15 cellular contexts compared by ENCODE assay signal in genomic region chr10:101029520-101030309, GRCh38. TPM values are rescaled to one million over a fixed set of nuclear protein-coding genes. Genes with fewer than 3 reads are reported as not detected.
DNase-seq lines count a peak whose midpoint lies in the region; ATAC-seq and TF ChIP-seq lines count a peak whose summit lies in the region.
"Had no signal": no experiment of that assay in that cellular context is flagged by ENCODE, and none has a peak within 500 bp of the region (broad histone marks: within the 10 kb centered on the region; RNA-seq: fewer than 3 reads in every experiment).

No MANE protein-coding gene starts in this region.

- H3K9me3 ChIP-seq in NT2/D1 (ENCODE audit: insufficient read depth, low read length): no peaks in the 10 kb centered on the region
- H3K9me3 ChIP-seq in effector memory CD4-positive, alpha-beta T cell (ENCODE audit: control insufficient read depth, low read length): no peaks in the 10 kb centered on the region
- H3K9me3 ChIP-seq: A549, MG63, thoracic aorta had no signal

- no peak overlapping the region for H3K27ac ChIP-seq in effector memory CD4-positive, alpha-beta T cell (ENCODE audit: insufficient read depth, low read length, poor library complexity, severe bottlenecking)
- H3K27ac ChIP-seq: thoracic aorta had no signal

- peaks cover 4% of the 10 kb centered on the region for H3K36me3 ChIP-seq in NT2/D1 (ENCODE audit: insufficient read depth, insufficient read length, low read length)
- peaks cover 3% of the 10 kb centered on the region for H3K36me3 ChIP-seq in effector memory CD4-positive, alpha-beta T cell (ENCODE audit: control insufficient read depth, insufficient read depth, low read length)

- no peak for ATAC-seq in GM19397 (IDR thresholded peaks at IDR 0.05; ENCODE audit: unreplicated experiment)

- no peaks in the 10 kb centered on the region for H3K27me3 ChIP-seq in NT2/D1 (ENCODE audit: insufficient read depth, insufficient read length)
- H3K27me3 ChIP-seq in effector memory CD4-positive, alpha-beta T cell (replicated peaks; ENCODE audit: control insufficient read depth, insufficient read depth, low read length, poor library complexity, severe bottlenecking): no peaks in the 10 kb centered on the region
- H3K27me3 ChIP-seq: MG63 had no signal

- H3K4me1 ChIP-seq in NT2/D1 (ENCODE audit: insufficient read depth, insufficient read length): peaks cover 13% of the 10 kb centered on the region
- H3K4me1 ChIP-seq in effector memory CD4-positive, alpha-beta T cell (ENCODE audit: control insufficient read depth, insufficient read depth, low read length, poor library complexity, severe bottlenecking): peaks cover 18% of the 10 kb centered on the region

- H3K9ac ChIP-seq in NT2/D1 (ENCODE audit: insufficient read length, low read depth): peak overlapping the region; percentile 79

- DNase-seq in NCI-H2171 treated with DMSO at 0.1 percent for 48 hours (lab: John Stamatoyannopoulos, UW): peak; percentile 5
- DNase-seq in NCI-H2171 (lab: John Stamatoyannopoulos, UW): no peak
- DNase-seq in NT2/D1 (ENCODE audit: low read depth, low spot score): no peak
- DNase-seq in epithelial cell of proximal tubule (ENCODE audit: low read depth): no peak
- DNase-seq in retinal pigment epithelial cell (ENCODE audit: low read depth): no peak
- DNase-seq in NOMO-1 treated with dmso at 0.1 percent for 144 hours (lab: John Stamatoyannopoulos, UW; ENCODE audit: unreplicated experiment): no peak
- DNase-seq in effector memory CD4-positive, alpha-beta T cell: no peak
- DNase-seq: amniotic stem cell, naive B cell, NCI-H510A treated with DMSO at 0.1 percent for 48 hours, SHP77 treated with DMSO at 0.1 percent for 48 hours had no signal

- peak overlapping the region; percentile 50 for H3K4me3 ChIP-seq in NT2/D1 (ENCODE audit: insufficient read length, low read depth)
- H3K4me3 ChIP-seq in epithelial cell of proximal tubule (ENCODE audit: low read depth, low read length): no peak overlapping the region
- no peak overlapping the region for H3K4me3 ChIP-seq in retinal pigment epithelial cell (ENCODE audit: low read length)
- no peak overlapping the region for H3K4me3 ChIP-seq in effector memory CD4-positive, alpha-beta T cell (ENCODE audit: insufficient read depth, low read depth, low read length, poor library complexity, severe bottlenecking)
- H3K4me3 ChIP-seq: MG63 had no signal

- TF ChIP-seq CTCF in epithelial cell of proximal tubule (conservative IDR thresholded peaks at IDR 0.05; ENCODE audit: low read depth, low read length) (peak; percentile 20), retinal pigment epithelial cell (conservative IDR thresholded peaks at IDR 0.05; ENCODE audit: low read depth, low read length) (peak; percentile 37)

RNA-seq across cellular contexts. Expression of gene PDZD7, which starts 1.2 kb away (rescaled TPM):
- 6.1 and 6.6 TPM in 2 replicates for total RNA-seq in epithelial cell of proximal tubule

RNA-seq across cellular contexts. Expression of gene SFXN3, which starts 1.3 kb away (rescaled TPM):
- 47.6 and 49.5 TPM in 2 replicates for total RNA-seq in epithelial cell of proximal tubule

RNA-seq across cellular contexts. Expression of gene LZTS2, which starts 30.1 kb away (rescaled TPM):
- 77.8 and 81.0 TPM in 2 replicates for total RNA-seq in epithelial cell of proximal tubule

RNA-seq across cellular contexts. Expression of gene KAZALD1, which starts 32.1 kb away (rescaled TPM):
- total RNA-seq in epithelial cell of proximal tubule: 2.9 and 4.5 TPM in 2 replicates

RNA-seq across cellular contexts. Expression of gene TWNK, which starts 42.4 kb away (rescaled TPM):
- 5.2 and 9.7 TPM in 2 replicates for total RNA-seq in epithelial cell of proximal tubule
